8 cellular contexts compared by ENCODE assay signal in the genomic region with DNA sequence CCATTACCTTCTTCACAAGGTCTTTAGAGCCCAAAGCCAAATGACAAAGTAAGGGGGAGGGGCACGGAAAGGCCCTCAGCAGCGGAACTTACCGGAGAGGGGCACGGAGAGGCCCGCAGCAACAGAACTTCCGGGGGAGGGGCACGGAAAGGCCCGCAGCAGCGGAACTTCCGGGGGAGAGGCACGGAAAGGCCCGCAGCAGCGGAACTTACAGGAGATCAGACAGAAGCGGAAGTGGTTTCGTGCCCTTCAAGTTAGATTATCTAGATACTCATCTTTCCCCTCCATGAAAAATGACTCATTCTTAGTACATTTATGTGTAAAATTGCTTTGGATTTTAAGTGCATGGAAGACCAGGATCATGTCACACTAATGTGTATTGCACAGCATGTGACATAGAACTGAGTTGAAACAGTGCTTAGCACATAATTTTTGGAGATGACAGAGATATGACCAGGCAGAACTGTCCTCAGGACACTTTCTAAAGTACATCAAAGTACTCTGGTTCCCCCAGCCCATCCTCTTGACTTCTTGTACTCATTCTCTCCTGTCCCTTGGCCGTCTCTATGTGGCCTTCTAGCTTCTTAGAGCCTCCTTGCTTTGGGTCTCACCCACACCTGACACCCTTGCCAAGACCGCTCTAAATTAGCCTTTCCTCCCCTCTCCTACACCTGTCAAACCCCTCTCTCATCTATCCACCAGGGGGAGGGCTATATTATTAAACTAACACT. TPM values are rescaled to one million over a fixed set of nuclear protein-coding genes. Genes with fewer than 3 reads are reported as not detected.
DNase-seq lines count a peak whose midpoint lies in the region; ATAC-seq and TF ChIP-seq lines count a peak whose summit lies in the region.

No MANE protein-coding gene starts in this region.

- peak overlapping the region; percentile 68 for H3K4me3 Mint-ChIP-seq in activated CD4-positive, alpha-beta memory T cell treated with anti-CD3 and anti-CD28 coated beads for 36 hours

- no peaks in the 10 kb centered on the region for H3K27me3 Mint-ChIP-seq in activated CD4-positive, alpha-beta memory T cell treated with anti-CD3 and anti-CD28 coated beads for 36 hours

- H3K36me3 Mint-ChIP-seq in activated CD4-positive, alpha-beta memory T cell treated with anti-CD3 and anti-CD28 coated beads for 36 hours: no peaks in the 10 kb centered on the region

- DNase-seq in HCEC 1CT: peak; percentile 58
- peak; percentile 95 for DNase-seq in MV-4-11 (lab: John Stamatoyannopoulos, UW)
- peak; percentile 89 for DNase-seq in activated CD4-positive, alpha-beta memory T cell treated with anti-CD3 and anti-CD28 coated beads for 36 hours
- DNase-seq in fibroblast of villous mesenchyme (ENCODE audit: low read depth): peak; percentile 63
- DNase-seq in stimulated activated CD4-positive, alpha-beta T cell treated with anti-CD3 and anti-CD28 coated beads, TNF-alpha, amount 100 ng/mL, for 24 hours (ENCODE audit: low read depth in 3 of 3): peak; percentile 65 to 79 (median 73)
- no peak for DNase-seq in HEK293T (ENCODE audit: extremely low spot score)
- no peak for DNase-seq in NCI-H2196 treated with DMSO at 0.1 percent for 48 hours (lab: John Stamatoyannopoulos, UW; ENCODE audit: unreplicated experiment)

- H3K27ac Mint-ChIP-seq in activated CD4-positive, alpha-beta memory T cell treated with anti-CD3 and anti-CD28 coated beads for 36 hours: peak overlapping the region; percentile 88

- CTCF ChIA-PET in activated CD4-positive, alpha-beta memory T cell treated with anti-CD3 and anti-CD28 coated beads for 36 hours (lab: Charles Lee): interaction anchor here (0.6 to 1.3 kb wide), 10 partner anchors 10 to 899 kb away, joined by 3 to 9 read pairs (median 4); no protein-coding TSS in a partner anchor
- CTCF ChIA-PET in HEK293T (lab: Yijun Ruan, JAX): interaction anchor here (0.7 to 1.7 kb wide), 5 partner anchors 7 to 71 kb away, joined by 3 to 4 read pairs (median 3); no protein-coding TSS in a partner anchor

- POLR2A ChIA-PET in activated CD4-positive, alpha-beta memory T cell treated with anti-CD3 and anti-CD28 coated beads for 36 hours (lab: Charles Lee): no interaction called here
- POLR2A ChIA-PET in HEK293T (lab: Yijun Ruan, JAX): no interaction called here

- intact Hi-C loops in activated CD4-positive, alpha-beta memory T cell treated with anti-CD3 and anti-CD28 coated beads for 36 hours (cut with micrococcal nuclease): loop anchor here (1.0 to 10.0 kb wide), 6 partner anchors 14 to 832 kb away; partner anchors contain the start of genes GJA3, MPHOSPH8 and PSPC1

- ATAC-seq in GM18498 (IDR thresholded peaks at IDR 0.05; ENCODE audit: unreplicated experiment): peak; percentile 80

- H3K4me1 Mint-ChIP-seq in activated CD4-positive, alpha-beta memory T cell treated with anti-CD3 and anti-CD28 coated beads for 36 hours (ENCODE audit: low read depth): peaks cover 22% of the 10 kb centered on the region

- H3K4me3 ChIP-seq in fibroblast of villous mesenchyme (ENCODE audit: low read depth, low read length): peak overlapping the region; percentile 37

- TF ChIP-seq CTCF in fibroblast of villous mesenchyme (IDR thresholded peaks at IDR 0.05; ENCODE audit: insufficient read depth, low read depth, low read length): no peak

- H3K9me3 Mint-ChIP-seq in activated CD4-positive, alpha-beta memory T cell treated with anti-CD3 and anti-CD28 coated beads for 36 hours: peaks cover 10% of the 10 kb centered on the region

TF ChIP-seq in HEK293T, 16 proteins besides CTCF, POLR2A, EP300 and RAD21:
- TF ChIP-seq L3MBTL2 (conservative IDR thresholded peaks at IDR 0.05) (no peak), LEF1 (IDR thresholded peaks at IDR 0.05; ENCODE audit: borderline replicate concordance) (no peak), FOXK2 (IDR thresholded peaks at IDR 0.05) (no peak), HDGF (IDR thresholded peaks at IDR 0.05; ENCODE audit: borderline replicate concordance) (no peak), FOXA1 (IDR thresholded peaks at IDR 0.05) (no peak), SP1 (IDR thresholded peaks at IDR 0.05) (no peak)

RNA-seq across cellular contexts. Expression of gene TPTE2, which starts 25.7 kb away (rescaled TPM):
- total RNA-seq in activated CD4-positive, alpha-beta memory T cell treated with anti-CD3 and anti-CD28 coated beads for 36 hours: under 1 TPM in 1 of 2 experiments, not detected in 1; 0.12 TPM
- under 0.01 TPM in 1 of 2 replicates, not detected in the other for total RNA-seq in fibroblast of villous mesenchyme

RNA-seq across cellular contexts. Expression of gene MPHOSPH8, which starts 46.4 kb away (rescaled TPM):
- 10 to 100 TPM; 32.6 to 37.6 TPM for total RNA-seq in activated CD4-positive, alpha-beta memory T cell treated with anti-CD3 and anti-CD28 coated beads for 36 hours
- total RNA-seq in fibroblast of villous mesenchyme: 13.5 and 16.8 TPM in 2 replicates

Comparison
In these comparisons a context has a peak if more than half of its experiments do, and no peak if none do; other contexts are left out.
1. DNase-seq: peak in HCEC 1CT (single experiment), MV-4-11 (single experiment), activated CD4-positive, alpha-beta memory T cell treated with anti-CD3 and anti-CD28 coated beads for 36 hours (single experiment), fibroblast of villous mesenchyme (single experiment) and stimulated activated CD4-positive, alpha-beta T cell treated with anti-CD3 and anti-CD28 coated beads, TNF-alpha, amount 100 ng/mL, for 24 hours (3 of 3); none in HEK293T (single experiment) and NCI-H2196 treated with DMSO at 0.1 percent for 48 hours (single experiment).